ENCODE assay signal across 24 cellular contexts in the genomic region with DNA sequence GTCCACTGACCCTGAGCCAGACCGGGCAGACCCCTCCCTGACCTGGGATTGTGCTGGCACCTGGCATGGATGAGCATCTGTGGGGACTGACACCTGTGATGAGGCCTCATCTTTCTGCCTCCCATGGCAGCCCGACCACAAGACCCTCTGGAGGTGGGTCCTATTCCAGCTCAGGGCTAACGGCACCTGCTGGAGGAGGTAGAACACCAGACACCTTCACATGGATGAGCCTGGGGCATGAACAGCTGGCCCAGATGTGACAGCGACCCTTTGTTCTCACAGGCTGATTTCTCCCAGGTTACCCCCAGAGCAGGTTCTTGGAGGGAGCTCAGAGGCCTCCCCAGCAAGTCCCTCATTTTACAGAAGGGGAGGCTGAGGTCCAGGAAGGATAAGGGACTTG. TPM values are rescaled to one million over a fixed set of nuclear protein-coding genes. Genes with fewer than 3 reads are reported as not detected.
DNase-seq lines count a peak whose midpoint lies in the region; ATAC-seq and TF ChIP-seq lines count a peak whose summit lies in the region.
"Had no signal": no experiment of that assay in that cellular context is flagged by ENCODE, and none has a peak within 500 bp of the region (broad histone marks: within the 10 kb centered on the region; RNA-seq: fewer than 3 reads in every experiment).

No MANE protein-coding gene starts in this region.

- H3K4me1 ChIP-seq in endodermal cell (ENCODE audit: control insufficient read depth, insufficient read depth, low read length) (no peaks in the 10 kb centered on the region), neuronal stem cell (ENCODE audit: control insufficient read depth in 2 of 2, insufficient read depth in 1 of 2, low read depth in 1 of 2, low read length in 2 of 2) (peaks cover 0 to 7% of the 10 kb centered on the region in 2 donors), body of pancreas (no peaks in the 10 kb centered on the region)

- TF ChIP-seq CTCF in GM13976 (IDR thresholded peaks at IDR 0.05; ENCODE audit: borderline replicate concordance, control extremely low read depth, extremely low read depth, insufficient read depth, missing control alignments) (no peak), endodermal cell (conservative IDR thresholded peaks at IDR 0.05) (no peak), body of pancreas (IDR thresholded peaks at IDR 0.05) (no peak)

- H3K4me3 Mint-ChIP-seq in endodermal cell: no peak overlapping the region
- H3K4me3 Mint-ChIP-seq: CD8-positive, alpha-beta T cell had no signal

- peaks cover 1% of the 10 kb centered on the region for H3K36me3 Mint-ChIP-seq in endodermal cell (ENCODE audit: low read depth)

- no peak overlapping the region for H4K8ac ChIP-seq in neuronal stem cell (ENCODE audit: low read depth, low read length)

- no peak overlapping the region for H4K91ac ChIP-seq in neuronal stem cell (ENCODE audit: low read depth, low read length, poor library complexity)

- no peak overlapping the region for H2AK5ac ChIP-seq in neuronal stem cell (ENCODE audit: low read depth, low read length)

- ATAC-seq in HG03139 (IDR thresholded peaks at IDR 0.05; ENCODE audit: unreplicated experiment) (no peak), GM21381 (IDR thresholded peaks at IDR 0.05; ENCODE audit: unreplicated experiment) (no peak), body of pancreas (no peak)
- ATAC-seq: CD8-positive, alpha-beta T cell had no signal

- no peak overlapping the region for H3K4me3 ChIP-seq in endodermal cell (ENCODE audit: low read length)
- H3K4me3 ChIP-seq in neuronal stem cell (ENCODE audit: low read length in 2 of 2): no peak overlapping the region
- no peak overlapping the region for H3K4me3 ChIP-seq in body of pancreas
- H3K4me3 ChIP-seq: BLaER1 treated with 17β-estradiol and CSF1 and Interleukin-3, amounts not matched to agents 10 nM and 100 nM; PC-9 had no signal

- H3K27ac Mint-ChIP-seq in endodermal cell: no peak overlapping the region

- H3K27me3 Mint-ChIP-seq in endodermal cell (ENCODE audit: insufficient read depth): peaks cover 2% of the 10 kb centered on the region

- H2BK120ac ChIP-seq in neuronal stem cell (ENCODE audit: low read depth, low read length): no peak overlapping the region

- no peak for TF ChIP-seq POLR2A in body of pancreas (IDR thresholded peaks at IDR 0.05)

- H3K9ac ChIP-seq in endodermal cell (ENCODE audit: extremely low read depth, low read length, poor library complexity, severe bottlenecking): no peak overlapping the region
- H3K9ac ChIP-seq in neuronal stem cell (ENCODE audit: low read depth, low read length, poor library complexity): no peak overlapping the region

- no peak overlapping the region for H2AFZ ChIP-seq in neuronal stem cell (ENCODE audit: low read length)
- H2AFZ ChIP-seq: PC-9 had no signal

- 85 to 95% methylated on average over 2 to 4 of the region's 4 CpGs for WGBS in endodermal cell (ENCODE audit: insufficient coverage in 1 of 2, insufficient read length in 1 of 2), 2 experiments
- no CpG with 5 or more reads among the region's 4 CpGs for whole genome bisulfite sequencing in neuronal stem cell (ENCODE audit: extremely low coverage in 2 of 2, insufficient read length in 2 of 2, insufficient replicate concordance in 1 of 2), 2 donors
- WGBS in body of pancreas, 2 donors: 69 to 100% methylated on average over 1 to 4 of the region's 4 CpGs

- no peak overlapping the region for H2BK12ac ChIP-seq in neuronal stem cell (ENCODE audit: low read length)

- DNase-seq in activated CD4-positive, CD25-positive, alpha-beta regulatory T cell treated with anti-CD3 and anti-CD28 coated beads, Interleukin-2, amount 50 U/mL, for 72 hours: peak; percentile 16
- no peak for DNase-seq in activated CD4-positive, CD25-positive, alpha-beta regulatory T cell (lab: John Stamatoyannopoulos, UW)
- DNase-seq in GM13976 (ENCODE audit: low spot score) (peak; percentile 15), endodermal cell (peak; percentile 38), neuronal stem cell (ENCODE audit: low spot score) (no peak), body of pancreas (no peak)
- DNase-seq: ACHN; Calu3; CD8-positive, alpha-beta T cell; H7; MM.1S; NCI-H1048; NCI-H1417 treated with DMSO at 0.1 percent for 48 hours; NCI-H187; NCI-H510A; PC-9; RPMI8226; SHP77 had no signal

- H3K18ac ChIP-seq in neuronal stem cell (ENCODE audit: low read length): peak overlapping the region; percentile 39

- peak overlapping the region; percentile 32 for H2BK15ac ChIP-seq in neuronal stem cell (ENCODE audit: low read length)

- no peak overlapping the region for H3K14ac ChIP-seq in neuronal stem cell (ENCODE audit: low read length)

- no peak overlapping the region for H3K4ac ChIP-seq in neuronal stem cell (ENCODE audit: low read length)

- H3K4me1 Mint-ChIP-seq in endodermal cell: no peaks in the 10 kb centered on the region

- H3K27me3 ChIP-seq in endodermal cell (ENCODE audit: control insufficient read depth, insufficient read depth, low read length, poor library complexity, severe bottlenecking) (no peaks in the 10 kb centered on the region), neuronal stem cell (ENCODE audit: control insufficient read depth in 3 of 3, insufficient read depth in 3 of 3, low read depth in 1 of 3, low read length in 3 of 3) (peaks cover 0 to 18% (median 0%) of the 10 kb centered on the region in 3 experiments), body of pancreas (no peaks in the 10 kb centered on the region)
- H3K27me3 ChIP-seq: BLaER1 treated with 17β-estradiol and CSF1 and Interleukin-3, amounts not matched to agents 10 nM and 100 nM had no signal

- intact Hi-C loops in body of pancreas (cut with DNase I): no loop called here

- H3K9me3 ChIP-seq in endodermal cell (ENCODE audit: control insufficient read depth, low read length) (peaks cover 19% of the 10 kb centered on the region), neuronal stem cell (replicated peaks in 1 of 2; ENCODE audit: control insufficient read depth in 2 of 2, insufficient read depth in 1 of 2, low read depth in 1 of 2, low read length in 2 of 2) (peaks cover 0 to 2% of the 10 kb centered on the region in 2 donors), body of pancreas (no peaks in the 10 kb centered on the region)

- H3K23ac ChIP-seq in neuronal stem cell (ENCODE audit: low read depth, low read length, poor library complexity): no peak overlapping the region

- H3K79me1 ChIP-seq in neuronal stem cell (ENCODE audit: low read depth, low read length): peaks cover 2% of the 10 kb centered on the region

- no peaks in the 10 kb centered on the region for H3K36me3 ChIP-seq in endodermal cell (ENCODE audit: control insufficient read depth, insufficient read depth, low read length)
- no peaks in the 10 kb centered on the region for H3K36me3 ChIP-seq in neuronal stem cell (replicated peaks in 1 of 2; ENCODE audit: control insufficient read depth in 2 of 2, insufficient read depth in 2 of 2, low read length in 2 of 2)
- no peaks in the 10 kb centered on the region for H3K36me3 ChIP-seq in body of pancreas (replicated peaks in 1 of 2; ENCODE audit: insufficient read depth in 1 of 2, low read depth in 2 of 2)

- no peak overlapping the region for H3K4me2 ChIP-seq in neuronal stem cell (ENCODE audit: insufficient read depth, low read length, poor library complexity, severe bottlenecking)
- H3K4me2 ChIP-seq: PC-9 had no signal

- in situ Hi-C loops in GM13976 (cut with MboI; ENCODE audit: low sequenced_read_pairs, unreplicated experiment): no loop called here

- no peak overlapping the region for H2BK5ac ChIP-seq in neuronal stem cell (ENCODE audit: low read length)

- H3K9me3 Mint-ChIP-seq in endodermal cell: peaks cover 18% of the 10 kb centered on the region
- H3K9me3 Mint-ChIP-seq: CD8-positive, alpha-beta T cell had no signal

- H3K27ac ChIP-seq in endodermal cell (ENCODE audit: low read depth, low read length) (no peak overlapping the region), neuronal stem cell (replicated peaks; ENCODE audit: low read length) (no peak overlapping the region), body of pancreas (no peak overlapping the region)
- H3K27ac ChIP-seq: 22Rv1, PC-9 had no signal

RNA-seq across cellular contexts. Expression of a gene that starts 46.4 kb away (rescaled TPM):
- total RNA-seq in endodermal cell (1 to 10 TPM; 2.1 to 2.5 TPM), body of pancreas (under 1 TPM in 1 of 2 donors, not detected in 1; 0.66 TPM)
- 0.25 TPM for polyA plus RNA-seq in endodermal cell (2013, experiment 1 of 2)
- 0.17 TPM for polyA plus RNA-seq in endodermal cell (2013, experiment 2 of 2)
- polyA plus RNA-seq in neuronal stem cell (2013, experiment 1 of 2): not detected
- polyA plus RNA-seq in neuronal stem cell (2013, experiment 2 of 2): not detected
- total RNA-seq: Calu3, Daoy, LHCN-M2, PC-9 had no signal

RNA-seq across cellular contexts. Expression of a gene that starts 51.6 kb away (rescaled TPM):
- total RNA-seq in endodermal cell (10 to 100 TPM; 10.4 to 37.0 TPM), body of pancreas (1 to 10 TPM; 4.6 to 4.7 TPM)
- polyA plus RNA-seq in endodermal cell (2013, experiment 1 of 2): 8.8 TPM
- 8.0 TPM for polyA plus RNA-seq in endodermal cell (2013, experiment 2 of 2)
- polyA plus RNA-seq in neuronal stem cell (2013, experiment 1 of 2): 1.1 TPM
- 0.89 TPM for polyA plus RNA-seq in neuronal stem cell (2013, experiment 2 of 2)
- total RNA-seq: Calu3, Daoy, LHCN-M2, PC-9 had no signal

Comparison
In these comparisons a context has a peak if more than half of its experiments do, and no peak if none do; other contexts are left out.
1. DNase-seq: peak in activated CD4-positive, CD25-positive, alpha-beta regulatory T cell treated with anti-CD3 and anti-CD28 coated beads, Interleukin-2, amount 50 U/mL, for 72 hours (single experiment), GM13976 (single experiment) and endodermal cell (single experiment); none in activated CD4-positive, CD25-positive, alpha-beta regulatory T cell (0 of 4), neuronal stem cell (single experiment) and body of pancreas (0 of 4).